Comparison of ENCODE assay signal across 29 cellular contexts in genomic region chr22:47512617-47513016, GRCh38.
"Had no signal": no experiment of that assay in that cellular context is flagged by ENCODE, and none has a peak within 500 bp of the region (broad histone marks: within the 10 kb centered on the region; RNA-seq: fewer than 3 reads in every experiment).

No MANE protein-coding gene starts in this region.

- FAIRE-seq: TTC549 had no signal

- ATAC-seq: activated CD8-positive, alpha-beta T cell treated with anti-CD3 and anti-CD28 coated beads for 36 hours; activated naive CD4-positive, alpha-beta T cell treated with anti-CD3 and anti-CD28 coated beads, Interleukin-2, amount 50 U/mL, for 72 hours; activated T-cell treated with anti-CD3 and anti-CD28 coated beads, Interleukin-2, amount 50 U/mL, for 4 hours; activated T-cell treated with anti-CD3 and anti-CD28 coated beads, Interleukin-2, amount 50 U/mL, for 72 hours had no signal

- H3K9me3 ChIP-seq: ascending aorta had no signal

- H3K4me1 ChIP-seq: ascending aorta had no signal

- H3K4me3 ChIP-seq: ascending aorta had no signal

- H3K27ac ChIP-seq: ascending aorta, VCaP had no signal

- DNase-seq: activated B cell treated with CpG ODN at 0.5 μM for 24 hours; activated CD4-positive, alpha-beta memory T cell treated with anti-CD3 and anti-CD28 coated beads for 36 hours; activated CD4-positive, alpha-beta T cell treated with anti-CD3 and anti-CD28 coated beads for 4 hours; activated CD4-positive, alpha-beta T cell treated with anti-CD3 and anti-CD28 coated beads, Interleukin-2, amount 10 ng/mL, durations not matched to agents 24 days and 14 days; activated CD4-positive, alpha-beta T cell treated with anti-CD3 and anti-CD28 coated beads, Interleukin-2, amount 50 U/mL, for 1 hour; activated CD4-positive, alpha-beta T cell treated with anti-CD3 and anti-CD28 coated beads, Interleukin-2, amount 50 U/mL, for 4 hours; activated CD4-positive, CD25-positive, alpha-beta regulatory T cell treated with anti-CD3 and anti-CD28 coated beads, Interleukin-2, amount 50 U/mL, for 72 hours; activated CD8-positive, alpha-beta memory T cell treated with anti-CD3 and anti-CD28 coated beads, Interleukin-2, amount 50 U/mL, for 4 hours; activated CD8-positive, alpha-beta T cell treated with anti-CD3 and anti-CD28 coated beads for 36 hours; activated effector memory CD4-positive, alpha-beta T cell treated with anti-CD3 and anti-CD28 coated beads, Interleukin-2, amount 50 U/mL, for 16 hours; activated gamma-delta T cell treated with Interleukin-2 at 50 U/mL for 16 hours; activated naive CD4-positive, alpha-beta T cell; activated naive CD4-positive, alpha-beta T cell treated with anti-CD3 and anti-CD28 coated beads for 36 hours; activated naive CD4-positive, alpha-beta T cell treated with anti-CD3 and anti-CD28 coated beads, Interleukin-2, amount 50 U/mL, for 16 hours; activated naive CD8-positive, alpha-beta T cell treated with anti-CD3 and anti-CD28 coated beads for 36 hours; activated T-cell treated with anti-CD3 and anti-CD28 coated beads for 4 hours; activated T-cell treated with anti-CD3 and anti-CD28 coated beads, Interleukin-2, amount 50 U/mL, for 1 hour; activated T-cell treated with anti-CD3 and anti-CD28 coated beads, Interleukin-2, amount 50 U/mL, for 4 hours; activated T-cell treated with anti-CD3 and anti-CD28 coated beads, Interleukin-2, amount 50 U/mL, for 72 hours; amygdala; anterior cingulate cortex; central memory CD4-positive, alpha-beta T cell; T-helper 1 cell; T-helper 2 cell; T-helper 9 cell had no signal

- H3K27me3 ChIP-seq: ascending aorta had no signal

- H3K36me3 ChIP-seq: ascending aorta had no signal
